In the genomic region with DNA sequence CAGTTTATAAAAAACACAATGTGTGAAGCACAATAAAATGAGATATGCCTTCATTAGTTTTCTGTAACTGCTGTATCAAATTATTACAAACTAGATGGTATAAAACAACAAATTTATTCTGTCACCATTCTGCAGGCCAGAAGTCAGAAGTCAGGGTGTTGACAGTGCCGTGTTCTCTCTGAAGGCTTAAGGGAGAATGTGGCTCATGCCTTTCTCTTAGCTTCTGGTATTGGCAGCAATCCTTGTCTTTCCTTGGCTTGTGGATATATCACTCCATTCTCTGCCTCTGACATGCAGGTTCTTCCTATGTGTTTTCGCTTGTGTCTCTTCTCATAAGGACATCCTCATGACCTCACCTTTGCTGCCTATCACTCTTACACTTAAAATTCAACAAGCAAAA, we compare ENCODE assay signal across 12 cellular contexts. TPM values are rescaled to one million over a fixed set of nuclear protein-coding genes. Genes with fewer than 3 reads are reported as not detected.
DNase-seq lines count a peak whose midpoint lies in the region; ATAC-seq, FAIRE-seq and TF ChIP-seq lines count a peak whose summit lies in the region.
"Had no signal": no experiment of that assay in that cellular context is flagged by ENCODE, and none has a peak within 500 bp of the region (broad histone marks: within the 10 kb centered on the region; RNA-seq: fewer than 3 reads in every experiment).

No MANE protein-coding gene starts in this region.

- no peaks in the 10 kb centered on the region for H3K27me3 Mint-ChIP-seq in activated naive CD4-positive, alpha-beta T cell treated with anti-CD3 and anti-CD28 coated beads, Interleukin-2, amount 50 U/mL, for 24 hours
- no peaks in the 10 kb centered on the region for H3K27me3 Mint-ChIP-seq in stimulated activated naive B cell treated with anti-CD40 and anti-IgM and Interleukin-4, amounts not matched to agents 10 μg/mL and 1 μg/mL and 100 μg/mL, for 72 hours
- H3K27me3 Mint-ChIP-seq: progenitor cell of endocrine pancreas had no signal

- TF ChIP-seq POLR2A in esophagus squamous epithelium (IDR thresholded peaks at IDR 0.05), result no peak

- H3K4me3 ChIP-seq in esophagus squamous epithelium (no peak overlapping the region), pancreas (no peak overlapping the region)
- H3K4me3 ChIP-seq: colonic mucosa had no signal

- H3K4me1 ChIP-seq in esophagus squamous epithelium (peaks cover 25 to 73% (median 52%) of the 10 kb centered on the region in 3 donors), pancreas (peaks cover 26 to 46% (median 33%) of the 10 kb centered on the region in 3 donors)

- peaks cover 7% of the 10 kb centered on the region for H3K9me3 Mint-ChIP-seq in activated naive CD4-positive, alpha-beta T cell treated with anti-CD3 and anti-CD28 coated beads, Interleukin-2, amount 50 U/mL, for 24 hours
- peaks cover 2 to 4% of the 10 kb centered on the region in 2 donors for H3K9me3 Mint-ChIP-seq in stimulated activated naive B cell treated with anti-CD40 and anti-IgM and Interleukin-4, amounts not matched to agents 10 μg/mL and 1 μg/mL and 100 μg/mL, for 72 hours

- 64% methylated on average over 2 of the region's 2 CpGs for WGBS in esophagus squamous epithelium, 2 donors
- 94 to 96% methylated on average over 2 of the region's 2 CpGs for WGBS in pancreas, 2 donors

- peaks cover 89% of the 10 kb centered on the region for H3K4me1 Mint-ChIP-seq in activated naive CD4-positive, alpha-beta T cell treated with anti-CD3 and anti-CD28 coated beads, Interleukin-2, amount 50 U/mL, for 24 hours
- peaks cover 47 to 73% of the 10 kb centered on the region in 2 donors for H3K4me1 Mint-ChIP-seq in stimulated activated naive B cell treated with anti-CD40 and anti-IgM and Interleukin-4, amounts not matched to agents 10 μg/mL and 1 μg/mL and 100 μg/mL, for 72 hours

- no peak for FAIRE-seq in pancreas (lab: Jason Lieb, UNC)

- ATAC-seq in SK-N-SH treated with all-trans-retinoic acid at 6 μM for 48 hours (peak; percentile 40), pancreas (no peak)
- ATAC-seq in stimulated activated naive B cell treated with anti-CD40 and anti-IgM and Interleukin-4, amounts not matched to agents 10 μg/mL and 1 μg/mL and 100 μg/mL, for 72 hours (replicated peaks), result no peak

- CTCF ChIA-PET in HEK293T (lab: Yijun Ruan, JAX), result no interaction called here

- peak overlapping the region; percentile 86 for H3K4me3 Mint-ChIP-seq in activated naive CD4-positive, alpha-beta T cell treated with anti-CD3 and anti-CD28 coated beads, Interleukin-2, amount 50 U/mL, for 24 hours
- peak overlapping the region; percentile 54 for H3K4me3 Mint-ChIP-seq in stimulated activated naive B cell treated with anti-CD40 and anti-IgM and Interleukin-4, amounts not matched to agents 10 μg/mL and 1 μg/mL and 100 μg/mL, for 72 hours

- H3K9me3 ChIP-seq in esophagus squamous epithelium (no peaks in the 10 kb centered on the region), pancreas (no peaks in the 10 kb centered on the region)
- H3K9me3 ChIP-seq: colonic mucosa had no signal

- H3K27me3 ChIP-seq in esophagus squamous epithelium (no peaks in the 10 kb centered on the region), pancreas (no peaks in the 10 kb centered on the region)
- H3K27me3 ChIP-seq: colonic mucosa had no signal

- peaks cover 4% of the 10 kb centered on the region for H3K36me3 Mint-ChIP-seq in activated naive CD4-positive, alpha-beta T cell treated with anti-CD3 and anti-CD28 coated beads, Interleukin-2, amount 50 U/mL, for 24 hours
- H3K36me3 Mint-ChIP-seq in stimulated activated naive B cell treated with anti-CD40 and anti-IgM and Interleukin-4, amounts not matched to agents 10 μg/mL and 1 μg/mL and 100 μg/mL, for 72 hours, result peaks cover 20 to 24% of the 10 kb centered on the region in 2 donors

- POLR2A ChIA-PET in HEK293T (lab: Yijun Ruan, JAX), result no interaction called here

- H3K27ac Mint-ChIP-seq in activated naive CD4-positive, alpha-beta T cell treated with anti-CD3 and anti-CD28 coated beads, Interleukin-2, amount 50 U/mL, for 24 hours, result peak overlapping the region; percentile 100
- H3K27ac Mint-ChIP-seq in stimulated activated naive B cell treated with anti-CD40 and anti-IgM and Interleukin-4, amounts not matched to agents 10 μg/mL and 1 μg/mL and 100 μg/mL, for 72 hours, result peak overlapping the region; percentile 90

- no peak for DNase-seq in activated naive CD4-positive, alpha-beta T cell (lab: John Stamatoyannopoulos, UW)
- no peak for DNase-seq in esophagus squamous epithelium (lab: John Stamatoyannopoulos, UW)
- DNase-seq in stimulated activated naive B cell treated with anti-CD40 and anti-IgM and Interleukin-4, amounts not matched to agents 10 μg/mL and 1 μg/mL and 100 μg/mL, for 72 hours, result no peak
- no peak for DNase-seq in amygdala (lab: John Stamatoyannopoulos, UW)
- DNase-seq in HEK293T (ENCODE audit: extremely low spot score), result no peak
- no peak for DNase-seq in pancreas
- DNase-seq: colonic mucosa, midbrain, NCI-H526 had no signal

- peak overlapping the region in 3 of 4 donors; percentile 2 to 22 (median 12) for H3K27ac ChIP-seq in esophagus squamous epithelium
- H3K27ac ChIP-seq in pancreas, result no peak overlapping the region
- H3K27ac ChIP-seq: colonic mucosa had no signal

- no peak for TF ChIP-seq CTCF in esophagus squamous epithelium (IDR thresholded peaks at IDR 0.05)
- TF ChIP-seq CTCF in pancreas (IDR thresholded peaks at IDR 0.05), result no peak

- H3K36me3 ChIP-seq in esophagus squamous epithelium, result no peaks in the 10 kb centered on the region
- H3K36me3 ChIP-seq in pancreas, result no peaks in the 10 kb centered on the region
- H3K36me3 ChIP-seq: colonic mucosa had no signal

- intact Hi-C loops in esophagus squamous epithelium (cut with DNase I) (no loop called here), pancreas (cut with DNase I) (no loop called here)

TF ChIP-seq in SK-N-SH treated with all-trans-retinoic acid at 6 μM for 48 hours, 23 proteins besides CTCF, POLR2A, EP300 and RAD21:
- TF ChIP-seq TCF4 (CRISPR knock-in tag; IDR thresholded peaks at IDR 0.05; ENCODE audit: borderline replicate concordance) (no peak), ISL1 (CRISPR knock-in tag; IDR thresholded peaks at IDR 0.05) (no peak)

TF ChIP-seq in HEK293T, 16 proteins besides CTCF, POLR2A, EP300 and RAD21:
- TF ChIP-seq SUZ12 (IDR thresholded peaks at IDR 0.05), result no peak
- no peak for TF ChIP-seq ZNF384 (IDR thresholded peaks at IDR 0.05)
- TF ChIP-seq LEF1 (IDR thresholded peaks at IDR 0.05; ENCODE audit: borderline replicate concordance), result no peak
- TF ChIP-seq, protein P1, sequence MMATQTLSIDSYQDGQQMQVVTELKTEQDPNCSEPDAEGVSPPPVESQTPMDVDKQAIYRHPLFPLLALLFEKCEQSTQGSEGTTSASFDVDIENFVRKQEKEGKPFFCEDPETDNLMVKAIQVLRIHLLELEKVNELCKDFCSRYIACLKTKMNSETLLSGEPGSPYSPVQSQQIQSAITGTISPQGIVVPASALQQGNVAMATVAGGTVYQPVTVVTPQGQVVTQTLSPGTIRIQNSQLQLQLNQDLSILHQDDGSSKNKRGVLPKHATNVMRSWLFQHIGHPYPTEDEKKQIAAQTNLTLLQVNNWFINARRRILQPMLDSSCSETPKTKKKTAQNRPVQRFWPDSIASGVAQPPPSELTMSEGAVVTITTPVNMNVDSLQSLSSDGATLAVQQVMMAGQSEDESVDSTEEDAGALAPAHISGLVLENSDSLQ (IDR thresholded peaks at IDR 0.05), result no peak
- TF ChIP-seq FOXA1 (IDR thresholded peaks at IDR 0.05), result no peak
- no peak for TF ChIP-seq TARDBP (IDR thresholded peaks at IDR 0.05)
- TF ChIP-seq FOXM1 (IDR thresholded peaks at IDR 0.05; ENCODE audit: borderline replicate concordance), result no peak
- TF ChIP-seq HDGF (IDR thresholded peaks at IDR 0.05; ENCODE audit: borderline replicate concordance), result no peak
- no peak for TF ChIP-seq FOXK2 (IDR thresholded peaks at IDR 0.05)
- no peak for TF ChIP-seq SP1 (IDR thresholded peaks at IDR 0.05)
- TF ChIP-seq ELF4 (IDR thresholded peaks at IDR 0.05), result no peak
- no peak for TF ChIP-seq BHLHE40 (IDR thresholded peaks at IDR 0.05; ENCODE audit: borderline replicate concordance)
- no peak for TF ChIP-seq CTBP1 (IDR thresholded peaks at IDR 0.05; ENCODE audit: borderline replicate concordance)
- no peak for TF ChIP-seq NFRKB (IDR thresholded peaks at IDR 0.05)
- no peak for TF ChIP-seq ARNT (IDR thresholded peaks at IDR 0.05)
- no peak for TF ChIP-seq L3MBTL2 (conservative IDR thresholded peaks at IDR 0.05)

RNA-seq across cellular contexts. Expression of gene NEK7, which starts 10.1 kb away (rescaled TPM):
- 10 to 100 TPM; 26.2 to 79.2 (median 52.4) TPM for total RNA-seq in esophagus squamous epithelium
- 10 to 100 TPM; 20.3 to 36.3 (median 23.0) TPM for total RNA-seq in pancreas
- polyA plus RNA-seq in pancreas, result 10 to 100 TPM in 1 of 2 donors, 1 to 10 TPM in 1; 8.0 to 13.4 TPM

Comparison
In these comparisons a context has a peak if more than half of its experiments do, and no peak if none do; other contexts are left out.
1. H3K27ac ChIP-seq: peak in esophagus squamous epithelium (3 of 4); none in pancreas (0 of 4).